1 cellular context compared by ENCODE assay signal in genomic region chr11:59668188-59668949, GRCh38.
TF ChIP-seq lines count a peak whose summit lies in the region.

No MANE protein-coding gene starts in this region.

TF ChIP-seq in K562, 482 proteins besides CTCF, POLR2A, EP300 and RAD21 (continued from another document and continues in another):
- TF ChIP-seq ETV1 (tag; conservative IDR thresholded peaks at IDR 0.05; ENCODE audit: low read depth) (peak; percentile 61), ZNF174 (CRISPR knock-in tag; IDR thresholded peaks at IDR 0.05) (no peak), PHTF2 (CRISPR knock-in tag; IDR thresholded peaks at IDR 0.05) (no peak), BDP1 (IDR thresholded peaks at IDR 0.05; ENCODE audit: insufficient read depth, insufficient read length) (no peak), HMGN3 (IDR thresholded peaks at IDR 0.05; ENCODE audit: borderline replicate concordance, extremely low read depth, insufficient read length, low read depth, low read length) (no peak), ESRRB (CRISPR knock-in tag; IDR thresholded peaks at IDR 0.05; ENCODE audit: borderline replicate concordance) (no peak), MLX (CRISPR knock-in tag; conservative IDR thresholded peaks at IDR 0.05) (no peak), TOE1 (IDR thresholded peaks at IDR 0.05; ENCODE audit: borderline replicate concordance) (no peak), TOE1 (CRISPR knock-in tag; IDR thresholded peaks at IDR 0.05; ENCODE audit: borderline replicate concordance, low read depth) (no peak), FOXP4 (CRISPR knock-in tag; IDR thresholded peaks at IDR 0.05; ENCODE audit: borderline replicate concordance) (no peak), TRIM24 (IDR thresholded peaks at IDR 0.05) (no peak), ZKSCAN8 (CRISPR knock-in tag; IDR thresholded peaks at IDR 0.05) (no peak), NCOA6 (IDR thresholded peaks at IDR 0.05) (no peak), DMBX1 (CRISPR knock-in tag; IDR thresholded peaks at IDR 0.05; ENCODE audit: borderline replicate concordance) (no peak), ARID2 (IDR thresholded peaks at IDR 0.05) (no peak), NONO (IDR thresholded peaks at IDR 0.05; ENCODE audit: low read depth in 2 of 2, low read length in 1 of 2) (no peak), NKRF (IDR thresholded peaks at IDR 0.05; ENCODE audit: borderline replicate concordance) (peak; percentile 71; the same call in 1 of the 2 replicates), ATF7 (IDR thresholded peaks at IDR 0.05) (no peak), ZNF584 (CRISPR knock-in tag; IDR thresholded peaks at IDR 0.05; ENCODE audit: low read depth) (no peak), TGIF2 (CRISPR knock-in tag; IDR thresholded peaks at IDR 0.05) (no peak), ZBTB7A (IDR thresholded peaks at IDR 0.05; ENCODE audit: borderline replicate concordance, control insufficient read depth, low read depth, low read length) (peak; percentile 89; the same call in 1 of the 2 replicates), ARID1B (IDR thresholded peaks at IDR 0.05) (no peak), TEAD2 (tag; IDR thresholded peaks at IDR 0.05) (no peak), POLR2AphosphoS2 (IDR thresholded peaks at IDR 0.05; ENCODE audit: low read length) (no peak), KDM1A (IDR thresholded peaks at IDR 0.05) (no peak), SIRT6 (IDR thresholded peaks at IDR 0.05; ENCODE audit: low read depth, low read length) (no peak), SAFB (IDR thresholded peaks at IDR 0.05; ENCODE audit: borderline replicate concordance, low read depth, low read length) (no peak), NFATC3 (IDR thresholded peaks at IDR 0.05) (no peak), DIDO1 (tag; IDR thresholded peaks at IDR 0.05; ENCODE audit: low read depth) (no peak), ESRRA (IDR thresholded peaks at IDR 0.05; ENCODE audit: borderline replicate concordance, low read depth) (peak; percentile 70), ZNF282 (CRISPR knock-in tag; IDR thresholded peaks at IDR 0.05) (no peak), KLF13 (tag; IDR thresholded peaks at IDR 0.05; ENCODE audit: borderline replicate concordance, low read depth) (peak; percentile 36; the same call in 1 of the 2 replicates), EP400 (IDR thresholded peaks at IDR 0.05) (no peak; the same call in 1 of the 2 replicates), KLF10 (CRISPR knock-in tag; IDR thresholded peaks at IDR 0.05) (no peak), CHD1 (IDR thresholded peaks at IDR 0.05; ENCODE audit: low read length) (peak; percentile 74), MAFG (tag; conservative IDR thresholded peaks at IDR 0.05) (no peak), ZFP36 (IDR thresholded peaks at IDR 0.05; ENCODE audit: low read depth, low read length, partially characterized antibody) (no peak), ZNF76 (CRISPR knock-in tag; IDR thresholded peaks at IDR 0.05; ENCODE audit: borderline replicate concordance) (no peak), RBFOX2 (IDR thresholded peaks at IDR 0.05; ENCODE audit: low read depth, low read length) (peak; percentile 41; the same call in 1 of the 2 replicates), GTF3C2 (IDR thresholded peaks at IDR 0.05; ENCODE audit: borderline replicate concordance, extremely low read depth, insufficient read length) (no peak), E2F4 (CRISPR knock-in tag; IDR thresholded peaks at IDR 0.05; ENCODE audit: low read depth) (no peak), RBM34 (IDR thresholded peaks at IDR 0.05; ENCODE audit: borderline replicate concordance, insufficient read depth, low read length) (no peak)
- TF ChIP-seq, protein P1, sequence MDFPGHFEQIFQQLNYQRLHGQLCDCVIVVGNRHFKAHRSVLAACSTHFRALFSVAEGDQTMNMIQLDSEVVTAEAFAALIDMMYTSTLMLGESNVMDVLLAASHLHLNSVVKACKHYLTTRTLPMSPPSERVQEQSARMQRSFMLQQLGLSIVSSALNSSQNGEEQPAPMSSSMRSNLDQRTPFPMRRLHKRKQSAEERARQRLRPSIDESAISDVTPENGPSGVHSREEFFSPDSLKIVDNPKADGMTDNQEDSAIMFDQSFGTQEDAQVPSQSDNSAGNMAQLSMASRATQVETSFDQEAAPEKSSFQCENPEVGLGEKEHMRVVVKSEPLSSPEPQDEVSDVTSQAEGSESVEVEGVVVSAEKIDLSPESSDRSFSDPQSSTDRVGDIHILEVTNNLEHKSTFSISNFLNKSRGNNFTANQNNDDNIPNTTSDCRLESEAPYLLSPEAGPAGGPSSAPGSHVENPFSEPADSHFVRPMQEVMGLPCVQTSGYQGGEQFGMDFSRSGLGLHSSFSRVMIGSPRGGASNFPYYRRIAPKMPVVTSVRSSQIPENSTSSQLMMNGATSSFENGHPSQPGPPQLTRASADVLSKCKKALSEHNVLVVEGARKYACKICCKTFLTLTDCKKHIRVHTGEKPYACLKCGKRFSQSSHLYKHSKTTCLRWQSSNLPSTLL (IDR thresholded peaks at IDR 0.05), result no peak
- TF ChIP-seq, protein P2, sequence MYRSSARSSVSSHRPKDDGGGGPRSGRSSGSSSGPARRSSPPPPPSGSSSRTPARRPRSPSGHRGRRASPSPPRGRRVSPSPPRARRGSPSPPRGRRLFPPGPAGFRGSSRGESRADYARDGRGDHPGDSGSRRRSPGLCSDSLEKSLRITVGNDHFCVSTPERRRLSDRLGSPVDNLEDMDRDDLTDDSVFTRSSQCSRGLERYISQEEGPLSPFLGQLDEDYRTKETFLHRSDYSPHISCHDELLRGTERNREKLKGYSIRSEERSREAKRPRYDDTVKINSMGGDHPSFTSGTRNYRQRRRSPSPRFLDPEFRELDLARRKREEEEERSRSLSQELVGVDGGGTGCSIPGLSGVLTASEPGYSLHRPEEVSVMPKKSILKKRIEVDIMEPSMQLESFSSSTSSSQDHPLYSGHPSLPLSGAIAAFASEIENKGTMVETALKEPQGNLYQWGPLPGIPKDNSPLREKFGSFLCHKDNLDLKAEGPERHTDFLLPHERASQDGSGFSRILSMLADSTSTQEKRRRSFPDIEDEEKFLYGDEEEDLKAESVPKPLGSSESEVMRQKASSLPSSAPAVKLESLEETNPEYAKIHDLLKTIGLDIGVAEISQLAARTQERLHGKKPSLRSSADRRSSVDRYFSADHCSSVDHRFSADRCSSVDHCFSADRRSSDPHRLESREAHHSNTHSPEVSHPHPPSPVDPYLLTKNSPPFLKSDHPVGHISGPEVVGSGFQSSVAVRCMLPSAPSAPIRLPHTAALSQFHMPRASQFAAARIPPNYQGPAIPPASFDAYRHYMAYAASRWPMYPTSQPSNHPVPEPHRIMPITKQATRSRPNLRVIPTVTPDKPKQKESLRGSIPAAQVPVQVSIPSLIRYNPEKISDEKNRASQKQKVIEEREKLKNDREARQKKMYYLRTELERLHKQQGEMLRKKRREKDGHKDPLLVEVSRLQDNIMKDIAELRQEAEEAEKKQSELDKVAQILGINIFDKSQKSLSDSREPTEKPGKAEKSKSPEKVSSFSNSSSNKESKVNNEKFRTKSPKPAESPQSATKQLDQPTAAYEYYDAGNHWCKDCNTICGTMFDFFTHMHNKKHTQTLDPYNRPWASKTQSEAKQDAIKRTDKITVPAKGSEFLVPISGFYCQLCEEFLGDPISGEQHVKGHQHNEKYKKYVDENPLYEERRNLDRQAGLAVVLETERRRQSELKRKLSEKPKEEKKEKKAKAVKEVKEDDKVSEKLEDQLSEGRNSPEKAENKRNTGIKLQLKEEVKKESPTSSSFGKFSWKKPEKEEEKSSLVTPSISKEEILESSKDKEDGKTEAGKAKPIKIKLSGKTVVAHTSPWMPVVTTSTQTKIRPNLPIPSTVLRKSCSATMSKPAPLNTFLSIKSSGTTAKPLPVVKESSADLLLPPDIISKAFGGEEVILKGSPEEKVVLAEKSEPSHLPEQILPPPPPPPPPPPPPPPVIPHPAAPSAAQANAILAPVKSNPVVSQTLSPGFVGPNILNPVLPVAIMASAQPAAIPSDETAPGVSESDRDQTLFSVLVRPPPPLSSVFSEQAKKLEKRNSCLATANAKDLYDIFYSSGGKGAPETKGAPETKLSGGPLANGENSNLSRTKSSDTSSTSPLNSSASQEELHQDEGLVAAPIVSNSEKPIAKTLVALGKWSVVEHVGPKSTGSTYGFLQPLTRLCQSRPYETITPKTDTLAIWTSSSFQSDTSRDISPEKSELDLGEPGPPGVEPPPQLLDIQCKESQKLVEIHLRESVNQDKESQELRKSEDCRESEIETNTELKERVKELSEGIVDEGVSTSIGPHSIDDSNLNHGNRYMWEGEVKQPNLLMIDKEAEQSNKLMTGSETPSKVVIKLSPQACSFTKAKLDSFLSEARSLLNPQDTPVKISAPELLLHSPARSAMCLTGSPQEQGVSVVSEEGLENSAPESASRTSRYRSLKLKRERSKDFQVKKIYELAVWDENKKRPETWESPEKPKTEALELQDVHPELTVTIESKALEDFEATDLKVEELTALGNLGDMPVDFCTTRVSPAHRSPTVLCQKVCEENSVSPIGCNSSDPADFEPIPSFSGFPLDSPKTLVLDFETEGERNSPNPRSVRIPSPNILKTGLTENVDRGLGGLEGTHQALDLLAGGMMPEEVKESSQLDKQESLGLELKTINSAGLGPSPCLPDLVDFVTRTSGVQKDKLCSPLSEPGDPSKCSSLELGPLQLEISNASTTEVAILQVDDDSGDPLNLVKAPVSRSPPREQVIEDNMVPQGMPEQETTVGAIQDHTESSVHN (IDR thresholded peaks at IDR 0.05; ENCODE audit: borderline replicate concordance in 1 of 2, low read depth in 1 of 2), result no peak
- TF ChIP-seq, protein P3, sequence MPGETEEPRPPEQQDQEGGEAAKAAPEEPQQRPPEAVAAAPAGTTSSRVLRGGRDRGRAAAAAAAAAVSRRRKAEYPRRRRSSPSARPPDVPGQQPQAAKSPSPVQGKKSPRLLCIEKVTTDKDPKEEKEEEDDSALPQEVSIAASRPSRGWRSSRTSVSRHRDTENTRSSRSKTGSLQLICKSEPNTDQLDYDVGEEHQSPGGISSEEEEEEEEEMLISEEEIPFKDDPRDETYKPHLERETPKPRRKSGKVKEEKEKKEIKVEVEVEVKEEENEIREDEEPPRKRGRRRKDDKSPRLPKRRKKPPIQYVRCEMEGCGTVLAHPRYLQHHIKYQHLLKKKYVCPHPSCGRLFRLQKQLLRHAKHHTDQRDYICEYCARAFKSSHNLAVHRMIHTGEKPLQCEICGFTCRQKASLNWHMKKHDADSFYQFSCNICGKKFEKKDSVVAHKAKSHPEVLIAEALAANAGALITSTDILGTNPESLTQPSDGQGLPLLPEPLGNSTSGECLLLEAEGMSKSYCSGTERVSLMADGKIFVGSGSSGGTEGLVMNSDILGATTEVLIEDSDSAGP (CRISPR knock-in tag; IDR thresholded peaks at IDR 0.05), result no peak
